Comparison of ENCODE assay signal across 10 cellular contexts in genomic region chr17:47225436-47225858, GRCh38. TPM values are rescaled to one million over a fixed set of nuclear protein-coding genes. Genes with fewer than 3 reads are reported as not detected.
DNase-seq lines count a peak whose midpoint lies in the region; ATAC-seq, FAIRE-seq and TF ChIP-seq lines count a peak whose summit lies in the region.
"Had no signal": no experiment of that assay in that cellular context is flagged by ENCODE, and none has a peak within 500 bp of the region (broad histone marks: within the 10 kb centered on the region; RNA-seq: fewer than 3 reads in every experiment).

No MANE protein-coding gene starts in this region.

- H3K36me3 ChIP-seq in BLaER1 treated with 17β-estradiol and CSF1 and Interleukin-3, amounts not matched to agents 10 nM and 100 nM, result peaks cover 0 to 5% (median 0%) of the 10 kb centered on the region in 11 experiments; a peak in 2 of 22 replicates
- H3K36me3 ChIP-seq in pancreas, result no peaks in the 10 kb centered on the region
- H3K36me3 ChIP-seq: neutrophil had no signal

- no peak for TF ChIP-seq CTCF in pancreas (IDR thresholded peaks at IDR 0.05)

- H3K4me3 ChIP-seq in BLaER1 treated with 17β-estradiol and CSF1 and Interleukin-3, amounts not matched to agents 10 nM and 100 nM, result no peak overlapping the region
- H3K4me3 ChIP-seq in pancreas, result no peak overlapping the region

- peaks cover 26 to 57% (median 39%) of the 10 kb centered on the region in 10 experiments for H3K4me1 ChIP-seq in BLaER1 treated with 17β-estradiol and CSF1 and Interleukin-3, amounts not matched to agents 10 nM and 100 nM
- H3K4me1 ChIP-seq in pancreas, result peaks cover 0 to 22% (median 8%) of the 10 kb centered on the region in 3 donors

- peak overlapping the region in 4 of 11 experiments; percentile 18 to 66 (median 54); a peak in 7 of 22 replicates for H3K27ac ChIP-seq in BLaER1 treated with 17β-estradiol and CSF1 and Interleukin-3, amounts not matched to agents 10 nM and 100 nM
- peak overlapping the region in 2 of 4 donors; percentile 33 to 59 for H3K27ac ChIP-seq in pancreas
- H3K27ac ChIP-seq: HL-60, neutrophil had no signal

- peak; percentile 89 for DNase-seq in RPMI7951 (ENCODE audit: low read depth)
- DNase-seq in fibroblast of peridontal ligament (ENCODE audit: extremely low read depth), result peak; percentile 91
- DNase-seq in pancreas, result peak in 3 of 6 donors; percentile 36 to 73 (median 59)
- DNase-seq in D341Med (ENCODE audit: low spot score), result no peak
- DNase-seq in DMS53 (lab: John Stamatoyannopoulos, UW), result no peak
- no peak for DNase-seq in activated CD4-positive, alpha-beta T cell treated with anti-CD3 and anti-CD28 coated beads, Interleukin-2, amount 50 U/mL, for 48 hours
- no peak for DNase-seq in NCI-H1092 (lab: John Stamatoyannopoulos, UW)

- intact Hi-C loops in pancreas (cut with DNase I), result loop anchor here in 1 of 3 donors (5.0 kb wide), 1 partner anchor 87 kb away; no protein-coding TSS in a partner anchor

- peak in 3 of 4 donors; percentile 51 to 72 (median 69) for ATAC-seq in pancreas

- peaks cover 9 to 32% (median 26%) of the 10 kb centered on the region in 11 experiments for H3K9me3 ChIP-seq in BLaER1 treated with 17β-estradiol and CSF1 and Interleukin-3, amounts not matched to agents 10 nM and 100 nM (replicated peaks in 1 of 11)
- H3K9me3 ChIP-seq in pancreas, result no peaks in the 10 kb centered on the region
- H3K9me3 ChIP-seq: neutrophil had no signal

- H4K20me1 ChIP-seq in BLaER1 treated with 17β-estradiol and CSF1 and Interleukin-3, amounts not matched to agents 10 nM and 100 nM, result no peaks in the 10 kb centered on the region; a peak in 1 of 22 replicates

- no peak for FAIRE-seq in pancreas (lab: Jason Lieb, UNC)

- peaks cover 0 to 21% (median 0%) of the 10 kb centered on the region in 11 experiments; a peak in 8 of 22 replicates for H3K27me3 ChIP-seq in BLaER1 treated with 17β-estradiol and CSF1 and Interleukin-3, amounts not matched to agents 10 nM and 100 nM
- H3K27me3 ChIP-seq in pancreas, result no peaks in the 10 kb centered on the region

- H3K9ac ChIP-seq in BLaER1 treated with 17β-estradiol and CSF1 and Interleukin-3, amounts not matched to agents 10 nM and 100 nM, result peak overlapping the region in 3 of 11 experiments; percentile 22 to 49 (median 31); a peak in 3 of 22 replicates

- WGBS in pancreas, 2 donors, result 40 to 44% methylated on average over 3 of the region's 3 CpGs

- H3K4me2 ChIP-seq in BLaER1 treated with 17β-estradiol and CSF1 and Interleukin-3, amounts not matched to agents 10 nM and 100 nM, result peak overlapping the region in 7 of 11 experiments; percentile 7 to 70 (median 52); a peak in 14 of 22 replicates

RNA-seq across cellular contexts. Expression of gene MYL4, which starts 16.3 kb away (rescaled TPM):
- total RNA-seq in RPMI7951 (2014; rRNA removed; shearing (Covaris generic)), result not detected in 2 replicates
- under 1 TPM in 2 of 6 donors, not detected in 4; 0.28 TPM for total RNA-seq in pancreas
- polyA plus RNA-seq in pancreas, result under 1 TPM; 0.23 to 0.53 TPM

RNA-seq across cellular contexts. Expression of gene ITGB3, which starts 28.2 kb away (rescaled TPM):
- total RNA-seq in RPMI7951 (2014; rRNA removed; shearing (Covaris generic)), result 19.7 and 26.7 TPM in 2 replicates
- total RNA-seq in pancreas, result 1 to 10 TPM in 2 of 6 donors, under 1 TPM in 4; 0.28 to 2.3 (median 0.77) TPM
- under 1 TPM; 0.09 to 0.72 TPM for polyA plus RNA-seq in pancreas

RNA-seq across cellular contexts. Expression of gene CDC27, which starts 36.4 kb away (rescaled TPM):
- total RNA-seq in RPMI7951 (2014; rRNA removed; shearing (Covaris generic)), result 78.6 and 109 TPM in 2 replicates
- 10 to 100 TPM; 24.2 to 42.7 (median 26.7) TPM for total RNA-seq in pancreas
- polyA plus RNA-seq in pancreas, result 10 to 100 TPM in 1 of 2 donors, 1 to 10 TPM in 1; 6.5 to 16.4 TPM

Comparison
In these comparisons a context has a peak if more than half of its experiments do, and no peak if none do; other contexts are left out.
1. DNase-seq: peak in RPMI7951 (single experiment) and fibroblast of peridontal ligament (single experiment); none in D341Med (single experiment), DMS53 (single experiment), activated CD4-positive, alpha-beta T cell treated with anti-CD3 and anti-CD28 coated beads, Interleukin-2, amount 50 U/mL, for 48 hours (0 of 2) and NCI-H1092 (single experiment).